Comparison of ENCODE assay signal across 1 cellular context in the genomic region with DNA sequence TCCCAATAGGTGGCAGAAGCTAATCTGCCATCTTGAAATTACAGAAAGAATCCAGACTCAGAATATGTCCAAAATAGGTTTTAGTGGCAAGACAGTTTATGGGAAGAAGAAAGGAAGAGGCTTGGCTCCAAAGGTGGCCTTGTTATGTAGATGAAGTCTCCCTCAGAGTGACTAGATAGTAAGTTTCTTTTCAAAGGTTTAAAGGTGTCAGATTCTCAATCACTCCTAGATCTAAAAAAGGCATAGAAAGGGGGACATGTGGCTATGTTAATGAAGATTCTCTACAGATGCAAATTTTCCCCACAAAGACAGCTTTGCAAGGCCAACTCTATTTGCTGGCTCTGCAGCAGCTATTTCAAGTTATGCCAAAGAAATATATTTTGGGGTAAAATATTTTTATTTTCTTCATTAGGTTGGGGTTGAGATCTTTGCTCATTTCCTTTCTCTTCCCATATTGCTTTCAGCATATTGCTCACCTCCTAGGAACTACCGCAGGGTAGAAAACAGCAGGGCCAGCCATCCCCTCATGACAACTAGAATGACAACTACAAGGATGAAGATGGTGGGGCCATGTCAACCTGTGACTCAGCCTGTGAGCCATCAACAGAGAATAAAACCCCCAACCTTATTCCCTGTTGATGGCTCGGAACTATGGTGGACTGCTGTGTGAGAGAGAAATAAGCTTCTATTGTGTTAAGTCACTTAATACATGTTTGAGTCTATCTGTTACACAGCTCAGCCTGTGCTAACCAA.
TF ChIP-seq lines count a peak whose summit lies in the region.

No MANE protein-coding gene starts in this region.

TF ChIP-seq in H1, 55 proteins besides CTCF, POLR2A, EP300 and RAD21:
- TF ChIP-seq CEBPB (IDR thresholded peaks at IDR 0.05; ENCODE audit: low read depth, low read length): no peak
- TF ChIP-seq HDAC2 (IDR thresholded peaks at IDR 0.05; ENCODE audit: borderline replicate concordance in 1 of 2, low read depth in 2 of 2, low read length in 2 of 2): peak in 1 of 2 experiments; percentile 38; a peak in 1 of 4 replicates
- peak; percentile 42; the same call in 1 of the 2 replicates for TF ChIP-seq POU5F1 (IDR thresholded peaks at IDR 0.05; ENCODE audit: low read depth, low read length)
- TF ChIP-seq, protein P1, sequence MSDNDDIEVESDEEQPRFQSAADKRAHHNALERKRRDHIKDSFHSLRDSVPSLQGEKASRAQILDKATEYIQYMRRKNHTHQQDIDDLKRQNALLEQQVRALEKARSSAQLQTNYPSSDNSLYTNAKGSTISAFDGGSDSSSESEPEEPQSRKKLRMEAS (IDR thresholded peaks at IDR 0.05): peak; percentile 37; the same call in 1 of the 2 replicates
- TF ChIP-seq CBX5 (IDR thresholded peaks at IDR 0.05; ENCODE audit: low read depth, low read length): no peak
- TF ChIP-seq, protein P2, sequence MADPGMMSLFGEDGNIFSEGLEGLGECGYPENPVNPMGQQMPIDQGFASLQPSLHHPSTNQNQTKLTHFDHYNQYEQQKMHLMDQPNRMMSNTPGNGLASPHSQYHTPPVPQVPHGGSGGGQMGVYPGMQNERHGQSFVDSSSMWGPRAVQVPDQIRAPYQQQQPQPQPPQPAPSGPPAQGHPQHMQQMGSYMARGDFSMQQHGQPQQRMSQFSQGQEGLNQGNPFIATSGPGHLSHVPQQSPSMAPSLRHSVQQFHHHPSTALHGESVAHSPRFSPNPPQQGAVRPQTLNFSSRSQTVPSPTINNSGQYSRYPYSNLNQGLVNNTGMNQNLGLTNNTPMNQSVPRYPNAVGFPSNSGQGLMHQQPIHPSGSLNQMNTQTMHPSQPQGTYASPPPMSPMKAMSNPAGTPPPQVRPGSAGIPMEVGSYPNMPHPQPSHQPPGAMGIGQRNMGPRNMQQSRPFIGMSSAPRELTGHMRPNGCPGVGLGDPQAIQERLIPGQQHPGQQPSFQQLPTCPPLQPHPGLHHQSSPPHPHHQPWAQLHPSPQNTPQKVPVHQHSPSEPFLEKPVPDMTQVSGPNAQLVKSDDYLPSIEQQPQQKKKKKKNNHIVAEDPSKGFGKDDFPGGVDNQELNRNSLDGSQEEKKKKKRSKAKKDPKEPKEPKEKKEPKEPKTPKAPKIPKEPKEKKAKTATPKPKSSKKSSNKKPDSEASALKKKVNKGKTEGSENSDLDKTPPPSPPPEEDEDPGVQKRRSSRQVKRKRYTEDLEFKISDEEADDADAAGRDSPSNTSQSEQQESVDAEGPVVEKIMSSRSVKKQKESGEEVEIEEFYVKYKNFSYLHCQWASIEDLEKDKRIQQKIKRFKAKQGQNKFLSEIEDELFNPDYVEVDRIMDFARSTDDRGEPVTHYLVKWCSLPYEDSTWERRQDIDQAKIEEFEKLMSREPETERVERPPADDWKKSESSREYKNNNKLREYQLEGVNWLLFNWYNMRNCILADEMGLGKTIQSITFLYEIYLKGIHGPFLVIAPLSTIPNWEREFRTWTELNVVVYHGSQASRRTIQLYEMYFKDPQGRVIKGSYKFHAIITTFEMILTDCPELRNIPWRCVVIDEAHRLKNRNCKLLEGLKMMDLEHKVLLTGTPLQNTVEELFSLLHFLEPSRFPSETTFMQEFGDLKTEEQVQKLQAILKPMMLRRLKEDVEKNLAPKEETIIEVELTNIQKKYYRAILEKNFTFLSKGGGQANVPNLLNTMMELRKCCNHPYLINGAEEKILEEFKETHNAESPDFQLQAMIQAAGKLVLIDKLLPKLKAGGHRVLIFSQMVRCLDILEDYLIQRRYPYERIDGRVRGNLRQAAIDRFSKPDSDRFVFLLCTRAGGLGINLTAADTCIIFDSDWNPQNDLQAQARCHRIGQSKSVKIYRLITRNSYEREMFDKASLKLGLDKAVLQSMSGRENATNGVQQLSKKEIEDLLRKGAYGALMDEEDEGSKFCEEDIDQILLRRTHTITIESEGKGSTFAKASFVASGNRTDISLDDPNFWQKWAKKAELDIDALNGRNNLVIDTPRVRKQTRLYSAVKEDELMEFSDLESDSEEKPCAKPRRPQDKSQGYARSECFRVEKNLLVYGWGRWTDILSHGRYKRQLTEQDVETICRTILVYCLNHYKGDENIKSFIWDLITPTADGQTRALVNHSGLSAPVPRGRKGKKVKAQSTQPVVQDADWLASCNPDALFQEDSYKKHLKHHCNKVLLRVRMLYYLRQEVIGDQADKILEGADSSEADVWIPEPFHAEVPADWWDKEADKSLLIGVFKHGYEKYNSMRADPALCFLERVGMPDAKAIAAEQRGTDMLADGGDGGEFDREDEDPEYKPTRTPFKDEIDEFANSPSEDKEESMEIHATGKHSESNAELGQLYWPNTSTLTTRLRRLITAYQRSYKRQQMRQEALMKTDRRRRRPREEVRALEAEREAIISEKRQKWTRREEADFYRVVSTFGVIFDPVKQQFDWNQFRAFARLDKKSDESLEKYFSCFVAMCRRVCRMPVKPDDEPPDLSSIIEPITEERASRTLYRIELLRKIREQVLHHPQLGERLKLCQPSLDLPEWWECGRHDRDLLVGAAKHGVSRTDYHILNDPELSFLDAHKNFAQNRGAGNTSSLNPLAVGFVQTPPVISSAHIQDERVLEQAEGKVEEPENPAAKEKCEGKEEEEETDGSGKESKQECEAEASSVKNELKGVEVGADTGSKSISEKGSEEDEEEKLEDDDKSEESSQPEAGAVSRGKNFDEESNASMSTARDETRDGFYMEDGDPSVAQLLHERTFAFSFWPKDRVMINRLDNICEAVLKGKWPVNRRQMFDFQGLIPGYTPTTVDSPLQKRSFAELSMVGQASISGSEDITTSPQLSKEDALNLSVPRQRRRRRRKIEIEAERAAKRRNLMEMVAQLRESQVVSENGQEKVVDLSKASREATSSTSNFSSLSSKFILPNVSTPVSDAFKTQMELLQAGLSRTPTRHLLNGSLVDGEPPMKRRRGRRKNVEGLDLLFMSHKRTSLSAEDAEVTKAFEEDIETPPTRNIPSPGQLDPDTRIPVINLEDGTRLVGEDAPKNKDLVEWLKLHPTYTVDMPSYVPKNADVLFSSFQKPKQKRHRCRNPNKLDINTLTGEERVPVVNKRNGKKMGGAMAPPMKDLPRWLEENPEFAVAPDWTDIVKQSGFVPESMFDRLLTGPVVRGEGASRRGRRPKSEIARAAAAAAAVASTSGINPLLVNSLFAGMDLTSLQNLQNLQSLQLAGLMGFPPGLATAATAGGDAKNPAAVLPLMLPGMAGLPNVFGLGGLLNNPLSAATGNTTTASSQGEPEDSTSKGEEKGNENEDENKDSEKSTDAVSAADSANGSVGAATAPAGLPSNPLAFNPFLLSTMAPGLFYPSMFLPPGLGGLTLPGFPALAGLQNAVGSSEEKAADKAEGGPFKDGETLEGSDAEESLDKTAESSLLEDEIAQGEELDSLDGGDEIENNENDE (IDR thresholded peaks at IDR 0.05; ENCODE audit: insufficient replicate concordance, low read length): peak; percentile 35
- TF ChIP-seq, protein P3, sequence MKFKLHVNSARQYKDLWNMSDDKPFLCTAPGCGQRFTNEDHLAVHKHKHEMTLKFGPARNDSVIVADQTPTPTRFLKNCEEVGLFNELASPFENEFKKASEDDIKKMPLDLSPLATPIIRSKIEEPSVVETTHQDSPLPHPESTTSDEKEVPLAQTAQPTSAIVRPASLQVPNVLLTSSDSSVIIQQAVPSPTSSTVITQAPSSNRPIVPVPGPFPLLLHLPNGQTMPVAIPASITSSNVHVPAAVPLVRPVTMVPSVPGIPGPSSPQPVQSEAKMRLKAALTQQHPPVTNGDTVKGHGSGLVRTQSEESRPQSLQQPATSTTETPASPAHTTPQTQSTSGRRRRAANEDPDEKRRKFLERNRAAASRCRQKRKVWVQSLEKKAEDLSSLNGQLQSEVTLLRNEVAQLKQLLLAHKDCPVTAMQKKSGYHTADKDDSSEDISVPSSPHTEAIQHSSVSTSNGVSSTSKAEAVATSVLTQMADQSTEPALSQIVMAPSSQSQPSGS (IDR thresholded peaks at IDR 0.05; ENCODE audit: low read length): peak; percentile 21; the same call in 1 of the 2 replicates
- TF ChIP-seq BRCA1 (IDR thresholded peaks at IDR 0.05; ENCODE audit: low read depth, low read length): no peak
- peak; percentile 40; the same call in 1 of the 2 replicates for TF ChIP-seq KDM1A (IDR thresholded peaks at IDR 0.05; ENCODE audit: borderline replicate concordance, low read length)
- TF ChIP-seq YY1 (IDR thresholded peaks at IDR 0.05; ENCODE audit: low read depth, low read length): peak; percentile 67
- TF ChIP-seq EZH2 (IDR thresholded peaks at IDR 0.05; ENCODE audit: low read depth, low read length, severe bottlenecking): no peak
